Comparison of ENCODE assay signal across 1 cellular context in the genomic region with DNA sequence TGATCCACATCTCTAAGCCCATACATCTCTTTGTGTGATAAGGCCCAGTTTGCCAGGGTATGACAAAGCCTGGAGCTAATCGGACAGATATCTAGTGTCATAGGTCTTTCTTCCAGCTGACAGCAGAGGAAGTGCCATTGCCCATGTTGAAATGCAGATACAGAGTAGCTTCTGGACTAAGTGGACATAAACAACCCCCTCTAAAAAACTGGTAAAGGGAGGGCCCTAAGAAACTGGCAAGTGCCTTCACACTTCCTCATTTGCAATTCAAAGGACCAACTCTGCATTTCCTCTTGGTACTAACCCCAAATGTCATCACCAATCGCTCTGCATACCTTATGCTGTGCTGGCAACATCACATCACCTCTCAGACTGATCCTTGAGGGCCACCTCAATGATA.
TF ChIP-seq lines count a peak whose summit lies in the region.

No MANE protein-coding gene starts in this region.

TF ChIP-seq in SK-N-SH, 30 proteins besides CTCF, POLR2A, EP300 and RAD21 (continued from another document):
- TF ChIP-seq USF2 (IDR thresholded peaks at IDR 0.05; ENCODE audit: borderline replicate concordance, low read depth, low read length) (no peak), JUND (IDR thresholded peaks at IDR 0.05) (no peak), POLR2AphosphoS5 (IDR thresholded peaks at IDR 0.05; ENCODE audit: low read depth, low read length) (no peak), FOXM1 (IDR thresholded peaks at IDR 0.05; ENCODE audit: low read depth) (no peak), MEF2A (IDR thresholded peaks at IDR 0.05; ENCODE audit: borderline replicate concordance, low read depth) (no peak), RCOR1 (IDR thresholded peaks at IDR 0.05; ENCODE audit: low read length) (0 out of 2 replicates have a peak, but pooled peaks have one; percentile 31)
- TF ChIP-seq, protein P1, sequence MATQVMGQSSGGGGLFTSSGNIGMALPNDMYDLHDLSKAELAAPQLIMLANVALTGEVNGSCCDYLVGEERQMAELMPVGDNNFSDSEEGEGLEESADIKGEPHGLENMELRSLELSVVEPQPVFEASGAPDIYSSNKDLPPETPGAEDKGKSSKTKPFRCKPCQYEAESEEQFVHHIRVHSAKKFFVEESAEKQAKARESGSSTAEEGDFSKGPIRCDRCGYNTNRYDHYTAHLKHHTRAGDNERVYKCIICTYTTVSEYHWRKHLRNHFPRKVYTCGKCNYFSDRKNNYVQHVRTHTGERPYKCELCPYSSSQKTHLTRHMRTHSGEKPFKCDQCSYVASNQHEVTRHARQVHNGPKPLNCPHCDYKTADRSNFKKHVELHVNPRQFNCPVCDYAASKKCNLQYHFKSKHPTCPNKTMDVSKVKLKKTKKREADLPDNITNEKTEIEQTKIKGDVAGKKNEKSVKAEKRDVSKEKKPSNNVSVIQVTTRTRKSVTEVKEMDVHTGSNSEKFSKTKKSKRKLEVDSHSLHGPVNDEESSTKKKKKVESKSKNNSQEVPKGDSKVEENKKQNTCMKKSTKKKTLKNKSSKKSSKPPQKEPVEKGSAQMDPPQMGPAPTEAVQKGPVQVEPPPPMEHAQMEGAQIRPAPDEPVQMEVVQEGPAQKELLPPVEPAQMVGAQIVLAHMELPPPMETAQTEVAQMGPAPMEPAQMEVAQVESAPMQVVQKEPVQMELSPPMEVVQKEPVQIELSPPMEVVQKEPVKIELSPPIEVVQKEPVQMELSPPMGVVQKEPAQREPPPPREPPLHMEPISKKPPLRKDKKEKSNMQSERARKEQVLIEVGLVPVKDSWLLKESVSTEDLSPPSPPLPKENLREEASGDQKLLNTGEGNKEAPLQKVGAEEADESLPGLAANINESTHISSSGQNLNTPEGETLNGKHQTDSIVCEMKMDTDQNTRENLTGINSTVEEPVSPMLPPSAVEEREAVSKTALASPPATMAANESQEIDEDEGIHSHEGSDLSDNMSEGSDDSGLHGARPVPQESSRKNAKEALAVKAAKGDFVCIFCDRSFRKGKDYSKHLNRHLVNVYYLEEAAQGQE (IDR thresholded peaks at IDR 0.05; ENCODE audit: low read depth, low read length) = no peak
TF ChIP-seq in SK-N-SH: peak in this region for 3.
